29 cellular contexts compared by ENCODE assay signal in the genomic region with DNA sequence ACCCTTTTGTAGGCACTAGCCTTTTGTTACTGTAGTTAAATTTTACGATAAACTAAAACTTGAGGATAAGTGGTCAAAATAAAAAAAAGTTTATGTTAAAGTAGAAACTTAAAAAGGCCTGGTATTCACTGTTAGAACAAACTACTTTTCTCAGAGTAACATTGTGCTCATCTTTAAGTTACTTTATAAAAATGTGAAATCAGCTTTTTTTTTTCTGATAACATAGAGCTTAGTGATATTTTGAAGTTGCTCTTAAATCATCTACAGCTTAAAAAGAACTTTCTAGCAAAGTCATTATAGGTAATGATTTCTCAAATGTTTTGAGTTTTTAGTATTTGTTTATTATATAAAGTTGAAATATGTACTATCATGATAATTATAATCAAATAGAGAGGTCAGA.
"Had no signal": no experiment of that assay in that cellular context is flagged by ENCODE, and none has a peak within 500 bp of the region (broad histone marks: within the 10 kb centered on the region; RNA-seq: fewer than 3 reads in every experiment).

No MANE protein-coding gene starts in this region.

- H3K9me3 ChIP-seq: heart left ventricle, left ventricle myocardium inferior, ovary, prostate gland, sigmoid colon, suprapubic skin, thoracic aorta, tibial artery, upper lobe of right lung had no signal

- H3K27me3 ChIP-seq: heart left ventricle, ovary, sigmoid colon, suprapubic skin, tibial artery, upper lobe of right lung had no signal

- ATAC-seq: heart left ventricle; natural killer cell; right cardiac atrium; stimulated activated naive B cell treated with anti-CD40 and anti-IgM and Interleukin-4, amounts not matched to agents 10 μg/mL and 1 μg/mL and 100 μg/mL, for 72 hours; stimulated activated naive CD8-positive, alpha-beta T cell treated with anti-CD3 and anti-CD28 coated beads, Interleukin-15, Interleukin-2, amounts not matched to agents 100 U/mL and 50 U/mL, for 24 hours; upper lobe of right lung had no signal

- H3K4me1 ChIP-seq: heart left ventricle, left ventricle myocardium inferior, prostate gland, sigmoid colon, suprapubic skin, tibial artery, upper lobe of right lung had no signal

- H3K4me3 Mint-ChIP-seq: immature natural killer cell; mesothelial cell of epicardium; naive B cell; natural killer cell; stimulated activated naive B cell treated with anti-CD40 and anti-IgM and Interleukin-4, amounts not matched to agents 10 μg/mL and 1 μg/mL and 100 μg/mL, for 72 hours had no signal

- H3K36me3 Mint-ChIP-seq: mesothelial cell of epicardium, natural killer cell had no signal

- H3K36me3 ChIP-seq: heart left ventricle, left ventricle myocardium inferior, ovary, prostate gland, sigmoid colon, suprapubic skin, thoracic aorta, tibial artery, upper lobe of right lung had no signal

- H3K27ac ChIP-seq: heart left ventricle, left ventricle myocardium inferior, ovary, prostate gland, sigmoid colon, suprapubic skin, thoracic aorta, tibial artery, upper lobe of right lung had no signal

- DNase-seq: heart left ventricle; hypothalamus; immature natural killer cell; left ventricle myocardium inferior; mesendoderm; naive B cell; natural killer cell; ovary; posterior cingulate gyrus; retina; right cardiac atrium; sigmoid colon; stimulated activated CD4-positive, alpha-beta T cell treated with anti-CD3 and anti-CD28 coated beads, Interleukin-1b, Interleukin-23, amount 100 ng/mL, for 48 hours; stimulated activated CD4-positive, alpha-beta T cell treated with anti-CD3 and anti-CD28 coated beads, Interleukin-2, amount 100 ng/mL, for 48 hours; stimulated activated CD4-positive, alpha-beta T cell treated with anti-CD3 and anti-CD28 coated beads, Interleukin-4, amount 100 ng/mL, for 4 hours; stimulated activated CD8-positive, alpha-beta memory T cell treated with anti-CD3 and anti-CD28 coated beads, Interleukin-4, amount 100 ng/mL, for 48 hours; stimulated activated naive B cell treated with anti-CD40 and anti-IgM and Interleukin-4, amounts not matched to agents 10 μg/mL and 1 μg/mL and 100 μg/mL, for 72 hours; stimulated activated naive CD8-positive, alpha-beta T cell treated with anti-CD3 and anti-CD28 coated beads, Interleukin-15, Interleukin-2, amounts not matched to agents 100 U/mL and 50 U/mL, for 24 hours; tibial artery; trophoblast cell; upper lobe of right lung had no signal

- H3K9me3 Mint-ChIP-seq: immature natural killer cell; natural killer cell; stimulated activated naive B cell treated with anti-CD40 and anti-IgM and Interleukin-4, amounts not matched to agents 10 μg/mL and 1 μg/mL and 100 μg/mL, for 72 hours had no signal

- FAIRE-seq: islet of Langerhans, urothelium cell line had no signal

- H3K4me1 Mint-ChIP-seq: immature natural killer cell; mesothelial cell of epicardium; naive B cell; natural killer cell; stimulated activated naive B cell treated with anti-CD40 and anti-IgM and Interleukin-4, amounts not matched to agents 10 μg/mL and 1 μg/mL and 100 μg/mL, for 72 hours had no signal

- H3K27me3 Mint-ChIP-seq: naive B cell; stimulated activated naive B cell treated with anti-CD40 and anti-IgM and Interleukin-4, amounts not matched to agents 10 μg/mL and 1 μg/mL and 100 μg/mL, for 72 hours had no signal

- H3K4me3 ChIP-seq: heart left ventricle, left ventricle myocardium inferior, lung, ovary, prostate gland, sigmoid colon, smooth muscle cell, suprapubic skin, thoracic aorta, tibial artery, upper lobe of right lung had no signal

- H3K4me2 ChIP-seq: smooth muscle cell had no signal

- H3K27ac Mint-ChIP-seq: immature natural killer cell; mesothelial cell of epicardium; naive B cell; natural killer cell; stimulated activated naive B cell treated with anti-CD40 and anti-IgM and Interleukin-4, amounts not matched to agents 10 μg/mL and 1 μg/mL and 100 μg/mL, for 72 hours had no signal
